8 cellular contexts compared by ENCODE assay signal in the genomic region with DNA sequence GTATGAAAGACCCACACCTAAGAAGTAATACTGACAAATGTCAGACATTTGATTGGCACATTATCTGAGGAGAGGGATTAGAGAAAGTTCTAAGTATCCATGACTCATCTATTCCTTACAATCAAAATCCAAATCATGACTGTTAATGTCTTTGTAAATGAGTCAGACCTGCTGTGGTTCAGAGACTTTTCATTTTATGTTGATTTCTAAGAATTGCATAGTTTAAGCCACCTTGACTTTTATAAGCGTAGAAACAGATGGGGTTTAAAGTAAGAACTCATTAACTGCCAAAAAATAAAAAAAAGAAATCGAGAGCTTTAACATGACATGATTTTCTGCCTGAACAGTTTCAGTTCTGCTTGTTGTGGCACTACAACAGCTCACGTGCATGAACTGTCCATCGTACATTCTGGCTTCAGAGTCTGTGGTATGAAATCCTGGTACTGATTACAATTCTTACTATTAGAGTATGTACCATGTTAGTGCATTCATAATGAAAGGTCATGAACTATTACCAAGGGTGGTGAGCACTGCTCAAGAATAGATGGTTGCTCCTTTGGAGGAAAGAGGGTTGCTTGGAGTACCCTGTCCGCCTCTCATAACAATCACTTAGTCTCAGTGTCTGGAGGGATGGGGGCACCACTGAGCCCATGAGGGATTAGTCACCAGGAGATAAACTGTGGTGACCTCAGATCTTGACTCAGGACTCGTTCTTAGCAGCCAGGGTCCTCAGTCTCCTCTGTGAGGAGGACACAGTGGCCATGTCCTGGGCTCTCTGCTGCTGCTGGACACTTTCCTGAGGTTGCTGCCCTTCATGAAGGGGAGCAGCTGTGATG. TPM values are rescaled to one million over a fixed set of nuclear protein-coding genes. Genes with fewer than 3 reads are reported as not detected.
A peak's percentile ranks its signal among the peaks of the same experiment; 100 is the strongest.
DNase-seq lines count a peak whose midpoint lies in the region; ATAC-seq and TF ChIP-seq lines count a peak whose summit lies in the region.

No MANE protein-coding gene starts in this region.

- ATAC-seq in GM21360 (IDR thresholded peaks at IDR 0.05; ENCODE audit: unreplicated experiment) = peak; percentile 98
- peak; percentile 97 for ATAC-seq in HG03457 (IDR thresholded peaks at IDR 0.05; ENCODE audit: unreplicated experiment)
- peak; percentile 78 to 83 for ATAC-seq in activated naive CD4-positive, alpha-beta T cell treated with anti-CD3 and anti-CD28 coated beads, Interleukin-2, amount 50 U/mL, for 72 hours
- peak; percentile 96 for ATAC-seq in stimulated activated memory B cell treated with anti-CD40 and anti-IgM and Interleukin-4, amounts not matched to agents 10 μg/mL and 1 μg/mL and 100 μg/mL, for 72 hours

- H3K9me3 Mint-ChIP-seq in activated naive CD4-positive, alpha-beta T cell treated with anti-CD3 and anti-CD28 coated beads, Interleukin-2, amount 50 U/mL, for 72 hours = peaks cover 3 to 12% of the 10 kb centered on the region in 2 donors
- H3K9me3 Mint-ChIP-seq in stimulated activated memory B cell treated with anti-CD40 and anti-IgM and Interleukin-4, amounts not matched to agents 10 μg/mL and 1 μg/mL and 100 μg/mL, for 72 hours = no peaks in the 10 kb centered on the region

- peak overlapping the region; percentile 84 to 93 for H3K27ac Mint-ChIP-seq in activated naive CD4-positive, alpha-beta T cell treated with anti-CD3 and anti-CD28 coated beads, Interleukin-2, amount 50 U/mL, for 72 hours
- peak overlapping the region; percentile 83 for H3K27ac Mint-ChIP-seq in stimulated activated memory B cell treated with anti-CD40 and anti-IgM and Interleukin-4, amounts not matched to agents 10 μg/mL and 1 μg/mL and 100 μg/mL, for 72 hours

- H3K27me3 ChIP-seq in GM06990 (replicated peaks; ENCODE audit: control insufficient read depth, insufficient read depth, low read length) (no peaks in the 10 kb centered on the region), HAP-1 (ENCODE audit: low read depth) (no peaks in the 10 kb centered on the region)

- H3K9me3 ChIP-seq in HAP-1 = no peaks in the 10 kb centered on the region

- H3K36me3 ChIP-seq in GM06990 (ENCODE audit: control insufficient read depth, insufficient read depth, low read length) (peaks cover 37% of the 10 kb centered on the region), HAP-1 (replicated peaks) (peaks cover 14% of the 10 kb centered on the region; the same call in 1 of the 2 replicates)

- DNase-seq in GM06990 (ENCODE audit: extremely low read depth, insufficient read length) (peak; percentile 79), HAP-1 (ENCODE audit: low spot score in 2 of 2) (no peak), DMS153 treated with DMSO at 0.1 percent for 48 hours (lab: John Stamatoyannopoulos, UW; ENCODE audit: unreplicated experiment) (no peak), foreskin melanocyte (no peak)
- no peak for DNase-seq in activated naive CD4-positive, alpha-beta T cell treated with anti-CD3 and anti-CD28 coated beads, Interleukin-2, amount 50 U/mL, for 72 hours (ENCODE audit: low spot score in 2 of 2)

- no peak for TF ChIP-seq CTCF in GM06990 (IDR thresholded peaks at IDR 0.05; ENCODE audit: insufficient read depth, low read length, poor library complexity, severe bottlenecking)

- H3K4me3 Mint-ChIP-seq in stimulated activated memory B cell treated with anti-CD40 and anti-IgM and Interleukin-4, amounts not matched to agents 10 μg/mL and 1 μg/mL and 100 μg/mL, for 72 hours = no peak overlapping the region

- in situ Hi-C loops in HAP-1 (cut with MboI; ENCODE audit: low sequenced_read_pairs) = no loop called here

- H3K36me3 Mint-ChIP-seq in activated naive CD4-positive, alpha-beta T cell treated with anti-CD3 and anti-CD28 coated beads, Interleukin-2, amount 50 U/mL, for 72 hours = peaks cover 3 to 16% of the 10 kb centered on the region in 2 donors
- peaks cover 62% of the 10 kb centered on the region for H3K36me3 Mint-ChIP-seq in stimulated activated memory B cell treated with anti-CD40 and anti-IgM and Interleukin-4, amounts not matched to agents 10 μg/mL and 1 μg/mL and 100 μg/mL, for 72 hours

- H3K4me1 Mint-ChIP-seq in stimulated activated memory B cell treated with anti-CD40 and anti-IgM and Interleukin-4, amounts not matched to agents 10 μg/mL and 1 μg/mL and 100 μg/mL, for 72 hours = peaks cover 29% of the 10 kb centered on the region

- no peaks in the 10 kb centered on the region for H3K27me3 Mint-ChIP-seq in stimulated activated memory B cell treated with anti-CD40 and anti-IgM and Interleukin-4, amounts not matched to agents 10 μg/mL and 1 μg/mL and 100 μg/mL, for 72 hours

- no peaks in the 10 kb centered on the region for H3K4me1 ChIP-seq in HAP-1

- H3K4me3 ChIP-seq in GM06990 (replicated peaks; ENCODE audit: low read depth, low read length) = peak overlapping the region; percentile 5
- H3K4me3 ChIP-seq in HAP-1 = no peak overlapping the region

RNA-seq across cellular contexts. Expression of a gene that starts 42.2 kb away (rescaled TPM):
- not detected for total RNA-seq in activated naive CD4-positive, alpha-beta T cell treated with anti-CD3 and anti-CD28 coated beads, Interleukin-2, amount 50 U/mL, for 72 hours

RNA-seq across cellular contexts. Expression of a gene that starts 54.5 kb away (rescaled TPM):
- total RNA-seq in activated naive CD4-positive, alpha-beta T cell treated with anti-CD3 and anti-CD28 coated beads, Interleukin-2, amount 50 U/mL, for 72 hours = 1 to 10 TPM in 1 of 2 donors, not detected in 1; 4.2 TPM
